1 cellular context compared by ENCODE assay signal in genomic region chr18:35713545-35713944, GRCh38.
TF ChIP-seq lines count a peak whose summit lies in the region.

No MANE protein-coding gene starts in this region.

TF ChIP-seq in WTC11, 78 proteins besides CTCF, POLR2A, EP300 and RAD21 (continued from another document):
- no peak for TF ChIP-seq FOXK1 (CRISPR knock-in tag; IDR thresholded peaks at IDR 0.05)
- TF ChIP-seq, protein P1, sequence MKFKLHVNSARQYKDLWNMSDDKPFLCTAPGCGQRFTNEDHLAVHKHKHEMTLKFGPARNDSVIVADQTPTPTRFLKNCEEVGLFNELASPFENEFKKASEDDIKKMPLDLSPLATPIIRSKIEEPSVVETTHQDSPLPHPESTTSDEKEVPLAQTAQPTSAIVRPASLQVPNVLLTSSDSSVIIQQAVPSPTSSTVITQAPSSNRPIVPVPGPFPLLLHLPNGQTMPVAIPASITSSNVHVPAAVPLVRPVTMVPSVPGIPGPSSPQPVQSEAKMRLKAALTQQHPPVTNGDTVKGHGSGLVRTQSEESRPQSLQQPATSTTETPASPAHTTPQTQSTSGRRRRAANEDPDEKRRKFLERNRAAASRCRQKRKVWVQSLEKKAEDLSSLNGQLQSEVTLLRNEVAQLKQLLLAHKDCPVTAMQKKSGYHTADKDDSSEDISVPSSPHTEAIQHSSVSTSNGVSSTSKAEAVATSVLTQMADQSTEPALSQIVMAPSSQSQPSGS (CRISPR knock-in tag; IDR thresholded peaks at IDR 0.05; ENCODE audit: borderline replicate concordance, low read depth), result no peak
- no peak for TF ChIP-seq ZNF263 (CRISPR knock-in tag; IDR thresholded peaks at IDR 0.05; ENCODE audit: low read depth)
- no peak for TF ChIP-seq AR (CRISPR knock-in tag; IDR thresholded peaks at IDR 0.05)
